18 cellular contexts compared by ENCODE assay signal in the genomic region with DNA sequence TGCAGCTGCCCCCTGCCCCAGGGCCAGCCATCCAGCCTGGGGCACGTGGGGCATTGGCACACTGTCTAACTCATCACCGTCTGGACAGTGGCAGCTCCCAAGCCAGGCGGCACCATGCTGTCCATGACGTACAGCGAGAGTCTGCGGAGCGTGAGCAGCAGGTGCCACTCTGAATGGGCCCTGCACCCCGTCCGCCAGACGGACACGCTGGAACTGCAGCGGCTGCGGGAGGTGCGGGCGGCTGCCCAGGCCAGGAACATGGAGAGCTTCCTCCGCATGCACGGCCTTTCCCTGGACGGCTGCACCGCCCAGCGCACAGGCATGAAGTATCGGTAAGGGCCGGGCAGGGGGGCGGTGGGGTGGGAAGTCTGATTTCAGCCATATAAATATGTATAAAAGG.
"Had no signal": no experiment of that assay in that cellular context is flagged by ENCODE, and none has a peak within 500 bp of the region (broad histone marks: within the 10 kb centered on the region; RNA-seq: fewer than 3 reads in every experiment).

No MANE protein-coding gene starts in this region.

- H3K4me3 Mint-ChIP-seq: immature natural killer cell; naive thymus-derived CD4-positive, alpha-beta T cell had no signal

- ATAC-seq: foreskin keratinocyte; gastroesophageal sphincter; heart left ventricle; left lung; left ventricle myocardium superior; lower lobe of right lung; naive thymus-derived CD4-positive, alpha-beta T cell had no signal

- H3K9me3 Mint-ChIP-seq: immature natural killer cell; naive thymus-derived CD4-positive, alpha-beta T cell had no signal

- H3K27ac Mint-ChIP-seq: immature natural killer cell had no signal

- H3K27me3 Mint-ChIP-seq: naive thymus-derived CD4-positive, alpha-beta T cell had no signal

- DNase-seq: dermis blood vessel endothelial cell; dorsolateral prefrontal cortex; effector CD4-positive, alpha-beta T cell; effector memory CD4-positive, alpha-beta T cell; foreskin keratinocyte; heart left ventricle; hypothalamus; immature natural killer cell; islet precursor cell; kidney; kidney glomerular epithelial cell; left ventricle myocardium superior; lower lobe of right lung; mesenchymal stem cell; midbrain; naive thymus-derived CD4-positive, alpha-beta T cell had no signal
